ENCODE assay signal across 9 cellular contexts in genomic region chr17:78723001-78723796, GRCh38. TPM values are rescaled to one million over a fixed set of nuclear protein-coding genes. Genes with fewer than 3 reads are reported as not detected.
DNase-seq lines count a peak whose midpoint lies in the region; ATAC-seq and TF ChIP-seq lines count a peak whose summit lies in the region.
"Had no signal": no experiment of that assay in that cellular context is flagged by ENCODE, and none has a peak within 500 bp of the region (broad histone marks: within the 10 kb centered on the region; RNA-seq: fewer than 3 reads in every experiment).

No MANE protein-coding gene starts in this region.

- H3K36me3 ChIP-seq in sigmoid colon, result no peaks in the 10 kb centered on the region

- TF ChIP-seq POLR2A in sigmoid colon (IDR thresholded peaks at IDR 0.05), result peak in 1 of 2 donors; percentile 14

- no peak overlapping the region for H3K4me3 Mint-ChIP-seq in activated CD8-positive, alpha-beta T cell treated with anti-CD3 and anti-CD28 coated beads, Interleukin-2, amount 10 ng/mL, durations not matched to agents 7 days and 5 days

- no peak for TF ChIP-seq CTCF in sigmoid colon (IDR thresholded peaks at IDR 0.05)

- H3K9me3 Mint-ChIP-seq in activated CD8-positive, alpha-beta T cell treated with anti-CD3 and anti-CD28 coated beads, Interleukin-2, amount 10 ng/mL, durations not matched to agents 7 days and 5 days (ENCODE audit: insufficient read depth), result no peaks in the 10 kb centered on the region

- peaks cover 26% of the 10 kb centered on the region for H3K36me3 Mint-ChIP-seq in activated CD8-positive, alpha-beta T cell treated with anti-CD3 and anti-CD28 coated beads, Interleukin-2, amount 10 ng/mL, durations not matched to agents 7 days and 5 days (ENCODE audit: low read depth)

- DNase-seq in NCI-H82 (lab: John Stamatoyannopoulos, UW) (peak; percentile 73), NCI-H82 treated with DMSO at 0.1 percent for 48 hours (lab: John Stamatoyannopoulos, UW; ENCODE audit: unreplicated experiment) (no peak), hepatic stellate cell (ENCODE audit: low spot score) (peak; percentile 27), sigmoid colon (peak; percentile 89), dedifferentiated amniotic fluid mesenchymal stem cell (ENCODE audit: extremely low spot score) (no peak)
- DNase-seq in activated CD8-positive, alpha-beta T cell treated with anti-CD3 and anti-CD28 coated beads, Interleukin-2, amount 10 ng/mL, durations not matched to agents 7 days and 5 days, result no peak

- peaks cover 0 to 68% (median 59%) of the 10 kb centered on the region in 4 donors for H3K4me1 ChIP-seq in sigmoid colon

- H3K4me3 ChIP-seq in sigmoid colon, result peak overlapping the region; percentile 30 to 56 (median 49)

- no peak for TF ChIP-seq EP300 in sigmoid colon (IDR thresholded peaks at IDR 0.05)

- no peaks in the 10 kb centered on the region for H3K27me3 ChIP-seq in sigmoid colon

- peak overlapping the region; percentile 65 for H3K27ac Mint-ChIP-seq in activated CD8-positive, alpha-beta T cell treated with anti-CD3 and anti-CD28 coated beads, Interleukin-2, amount 10 ng/mL, durations not matched to agents 7 days and 5 days

- intact Hi-C loops in sigmoid colon (cut with DNase I), result no loop called here

- peak overlapping the region; percentile 77 to 82 (median 80) for H3K27ac ChIP-seq in sigmoid colon
- H3K27ac ChIP-seq: VCaP had no signal

- 75 to 82% methylated on average over 25 of the region's 25 CpGs for WGBS in sigmoid colon, 2 donors

- CTCF ChIA-PET in activated CD8-positive, alpha-beta T cell treated with anti-CD3 and anti-CD28 coated beads, Interleukin-2, amount 10 ng/mL, durations not matched to agents 7 days and 5 days (lab: Charles Lee), result interaction anchor here (2.9 kb wide), 1 partner anchor 14 kb away, joined by 23 read pairs; no protein-coding TSS in a partner anchor

- no peak for ATAC-seq in activated CD8-positive, alpha-beta T cell treated with anti-CD3 and anti-CD28 coated beads, Interleukin-2, amount 10 ng/mL, durations not matched to agents 7 days and 5 days
- ATAC-seq in HG03095 (IDR thresholded peaks at IDR 0.05; ENCODE audit: unreplicated experiment), result no peak
- no peak for ATAC-seq in activated CD4-positive, CD25-positive, alpha-beta regulatory T cell treated with anti-CD3 and anti-CD28 coated beads, Interleukin-2, amount 50 U/mL, for 24 hours

- peaks cover 88% of the 10 kb centered on the region for H3K4me1 Mint-ChIP-seq in activated CD8-positive, alpha-beta T cell treated with anti-CD3 and anti-CD28 coated beads, Interleukin-2, amount 10 ng/mL, durations not matched to agents 7 days and 5 days (ENCODE audit: low read depth)

- POLR2A ChIA-PET in activated CD8-positive, alpha-beta T cell treated with anti-CD3 and anti-CD28 coated beads, Interleukin-2, amount 10 ng/mL, durations not matched to agents 7 days and 5 days (lab: Charles Lee), result interaction anchor here (1.2 kb wide), 1 partner anchor 19 kb away, joined by 3 read pairs; no protein-coding TSS in a partner anchor

- no peaks in the 10 kb centered on the region for H3K9me3 ChIP-seq in sigmoid colon

- H3K27me3 Mint-ChIP-seq in activated CD8-positive, alpha-beta T cell treated with anti-CD3 and anti-CD28 coated beads, Interleukin-2, amount 10 ng/mL, durations not matched to agents 7 days and 5 days (ENCODE audit: low read depth), result no peaks in the 10 kb centered on the region

RNA-seq across cellular contexts. Expression of gene CYTH1, which starts 58.9 kb away (rescaled TPM):
- 100 to 1,000 TPM; 137 to 138 TPM for total RNA-seq in activated CD8-positive, alpha-beta T cell treated with anti-CD3 and anti-CD28 coated beads, Interleukin-2, amount 10 ng/mL, durations not matched to agents 7 days and 5 days
- 10 to 100 TPM; 26.7 to 38.5 (median 35.2) TPM for total RNA-seq in sigmoid colon
- polyA plus RNA-seq in sigmoid colon, result 10 to 100 TPM; 56.5 to 83.8 (median 64.3) TPM

Comparison
In these comparisons a context has a peak if more than half of its experiments do, and no peak if none do; other contexts are left out.
1. DNase-seq: peak in NCI-H82 (single experiment), hepatic stellate cell (single experiment) and sigmoid colon (single experiment); none in NCI-H82 treated with DMSO at 0.1 percent for 48 hours (single experiment), activated CD8-positive, alpha-beta T cell treated with anti-CD3 and anti-CD28 coated beads, Interleukin-2, amount 10 ng/mL, durations not matched to agents 7 days and 5 days (single experiment) and dedifferentiated amniotic fluid mesenchymal stem cell (single experiment).